5 cellular contexts compared by ENCODE assay signal in the genomic region with DNA sequence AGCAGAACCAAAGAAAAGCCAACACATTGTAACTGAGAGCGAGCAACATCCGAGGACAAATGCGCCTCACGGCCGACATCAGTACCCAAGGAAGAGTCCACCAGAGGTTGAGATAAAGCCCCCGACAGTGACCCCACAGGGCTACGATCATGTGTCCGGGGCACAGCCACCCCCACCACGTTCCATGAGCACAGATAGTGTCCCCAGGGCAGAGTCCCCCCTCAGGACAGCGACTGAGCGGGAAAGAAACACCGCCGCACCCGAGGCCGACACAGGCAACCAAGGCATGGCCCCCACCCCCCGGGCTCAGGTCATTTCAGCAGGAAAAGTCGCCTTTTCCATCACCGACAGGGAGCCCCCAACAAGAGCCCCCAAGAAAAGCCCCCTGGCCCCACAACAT. TPM values are rescaled to one million over a fixed set of nuclear protein-coding genes. Genes with fewer than 3 reads are reported as not detected.
"Had no signal": no experiment of that assay in that cellular context is flagged by ENCODE, and none has a peak within 500 bp of the region (broad histone marks: within the 10 kb centered on the region; RNA-seq: fewer than 3 reads in every experiment).

No MANE protein-coding gene starts in this region.

RNA-seq across cellular contexts. Expression of a gene that starts 5.0 kb away (rescaled TPM):
- total RNA-seq: GM23338, H1, H9, HT-29, IMR-90 had no signal
- polyA plus RNA-seq: GM23338, H1, IMR-90 had no signal

RNA-seq across cellular contexts. Expression of a gene that starts 5.3 kb away (rescaled TPM):
- total RNA-seq: GM23338, H1, H9, HT-29, IMR-90 had no signal
- polyA plus RNA-seq: GM23338, H1, IMR-90 had no signal

RNA-seq across cellular contexts. Expression of a gene that starts 16.6 kb away (rescaled TPM):
- total RNA-seq: GM23338, H1, H9, HT-29, IMR-90 had no signal
- polyA plus RNA-seq: GM23338, H1, IMR-90 had no signal

RNA-seq across cellular contexts. Expression of a gene that starts 33.9 kb away (rescaled TPM):
- total RNA-seq: GM23338, H1, H9, HT-29, IMR-90 had no signal
- polyA plus RNA-seq: GM23338, H1, IMR-90 had no signal

RNA-seq across cellular contexts. Expression of a gene that starts 51.1 kb away (rescaled TPM):
- total RNA-seq: GM23338, H1, H9, HT-29, IMR-90 had no signal
- polyA plus RNA-seq: GM23338, H1, IMR-90 had no signal
